17 cellular contexts compared by ENCODE assay signal in genomic region chr4:16745009-16745408, GRCh38.
A peak's percentile ranks its signal among the peaks of the same experiment; 100 is the strongest.
DNase-seq lines count a peak whose midpoint lies in the region; ATAC-seq, FAIRE-seq and TF ChIP-seq lines count a peak whose summit lies in the region.
"Had no signal": no experiment of that assay in that cellular context is flagged by ENCODE, and none has a peak within 500 bp of the region (broad histone marks: within the 10 kb centered on the region; RNA-seq: fewer than 3 reads in every experiment).

No MANE protein-coding gene starts in this region.

- DNase-seq in Daoy (ENCODE audit: low read depth), result peak; percentile 19
- DNase-seq in RWPE2 (ENCODE audit: low spot score), result no peak
- peak; percentile 73 for DNase-seq in fibroblast of pulmonary artery (ENCODE audit: low read depth)
- peak; percentile 18 for DNase-seq in neural progenitor cell (ENCODE audit: low spot score)
- DNase-seq in iPS-NIHi7 (ENCODE audit: extremely low spot score), result no peak
- DNase-seq in putamen (ENCODE audit: low spot score), result no peak
- DNase-seq in urothelium cell line (ENCODE audit: low spot score), result no peak
- DNase-seq in GM12892 (ENCODE audit: insufficient read length), result no peak
- DNase-seq: activated naive CD8-positive, alpha-beta T cell treated with anti-CD3 and anti-CD28 coated beads, Interleukin-2, amount 50 U/mL, for 24 hours; effector CD8-positive, alpha-beta T cell; hippocampal formation; NCI-H1105 treated with DMSO at 0.1 percent for 48 hours; NCI-H524; stimulated activated CD4-positive, alpha-beta T cell treated with anti-CD3 and anti-CD28 coated beads, Interleukin-4, amount 100 ng/mL, for 24 hours; stimulated activated naive CD8-positive, alpha-beta T cell treated with anti-CD3 and anti-CD28 coated beads, Interleukin-15, amount 100 ng/mL, for 72 hours had no signal

- H3K36me3 ChIP-seq in RWPE2 (ENCODE audit: low read depth) (no peaks in the 10 kb centered on the region), neural progenitor cell (no peaks in the 10 kb centered on the region)

- peak; percentile 46; the same call in 1 of the 3 replicates for ATAC-seq in RWPE2 (ENCODE audit: low read depth)
- ATAC-seq: activated naive CD8-positive, alpha-beta T cell treated with anti-CD3 and anti-CD28 coated beads, Interleukin-2, amount 50 U/mL, for 24 hours; HCT116; stimulated activated naive CD8-positive, alpha-beta T cell treated with anti-CD3 and anti-CD28 coated beads, Interleukin-15, amount 100 ng/mL, for 72 hours had no signal

- H3K4me3 Mint-ChIP-seq in neural progenitor cell, result no peak overlapping the region
- H3K4me3 Mint-ChIP-seq: activated naive CD8-positive, alpha-beta T cell treated with anti-CD3 and anti-CD28 coated beads, Interleukin-2, amount 50 U/mL, for 24 hours; stimulated activated naive CD8-positive, alpha-beta T cell treated with anti-CD3 and anti-CD28 coated beads, Interleukin-15, amount 100 ng/mL, for 72 hours had no signal

- H3K4me1 ChIP-seq in RWPE2 (ENCODE audit: insufficient read depth, poor library complexity, severe bottlenecking) (no peaks in the 10 kb centered on the region), neural progenitor cell (no peaks in the 10 kb centered on the region)

- H3K27ac ChIP-seq in RWPE2 (ENCODE audit: poor library complexity, severe bottlenecking) (no peak overlapping the region), neural progenitor cell (no peak overlapping the region)
- H3K27ac ChIP-seq: C4-2B had no signal

- H3K4me1 Mint-ChIP-seq in neural progenitor cell, result peaks cover 27% of the 10 kb centered on the region
- H3K4me1 Mint-ChIP-seq: activated naive CD8-positive, alpha-beta T cell treated with anti-CD3 and anti-CD28 coated beads, Interleukin-2, amount 50 U/mL, for 24 hours; stimulated activated naive CD8-positive, alpha-beta T cell treated with anti-CD3 and anti-CD28 coated beads, Interleukin-15, amount 100 ng/mL, for 72 hours had no signal

- no peak overlapping the region for H2AFZ ChIP-seq in neural progenitor cell (replicated peaks)

- H3F3A ChIP-seq in neural progenitor cell (ENCODE audit: low read depth), result no peaks in the 10 kb centered on the region

- H3K79me2 ChIP-seq in neural progenitor cell (ENCODE audit: low read depth), result no peaks in the 10 kb centered on the region

- H3K9me3 ChIP-seq in RWPE2 (ENCODE audit: severe bottlenecking) (no peaks in the 10 kb centered on the region), neural progenitor cell (ENCODE audit: low read depth) (no peaks in the 10 kb centered on the region)

- no peaks in the 10 kb centered on the region for H3K27me3 ChIP-seq in RWPE2 (ENCODE audit: insufficient read depth, poor library complexity, severe bottlenecking)
- no peaks in the 10 kb centered on the region for H3K27me3 ChIP-seq in neural progenitor cell

- no peaks in the 10 kb centered on the region for H4K20me1 ChIP-seq in neural progenitor cell (ENCODE audit: low read depth)

- no peak for TF ChIP-seq CTCF in RWPE2 (IDR thresholded peaks at IDR 0.05; ENCODE audit: poor library complexity, severe bottlenecking)
- TF ChIP-seq CTCF in fibroblast of pulmonary artery (IDR thresholded peaks at IDR 0.05; ENCODE audit: low read length, missing control alignments), result no peak
- TF ChIP-seq CTCF in neural progenitor cell (IDR thresholded peaks at IDR 0.05), result no peak

- no peaks in the 10 kb centered on the region for H3K36me3 Mint-ChIP-seq in neural progenitor cell

- no peak for FAIRE-seq in urothelium cell line (lab: Jason Lieb, UNC)
- FAIRE-seq in GM12892 (lab: Jason Lieb, UNC), result no peak

- no peak overlapping the region for H3K9ac ChIP-seq in neural progenitor cell

- H3K27ac Mint-ChIP-seq in neural progenitor cell, result no peak overlapping the region
- H3K27ac Mint-ChIP-seq: activated naive CD8-positive, alpha-beta T cell treated with anti-CD3 and anti-CD28 coated beads, Interleukin-2, amount 50 U/mL, for 24 hours; stimulated activated naive CD8-positive, alpha-beta T cell treated with anti-CD3 and anti-CD28 coated beads, Interleukin-15, amount 100 ng/mL, for 72 hours had no signal

- TF ChIP-seq POLR2A in GM12892 (IDR thresholded peaks at IDR 0.05; ENCODE audit: low read depth, low read length), result no peak

- H3K4me2 ChIP-seq in neural progenitor cell, result no peak overlapping the region

- H3K4me3 ChIP-seq in RWPE2 (ENCODE audit: severe bottlenecking), result no peak overlapping the region
- H3K4me3 ChIP-seq in fibroblast of pulmonary artery (replicated peaks; ENCODE audit: low read depth, low read length), result no peak overlapping the region
- H3K4me3 ChIP-seq in neural progenitor cell, result no peak overlapping the region

- peaks cover 1% of the 10 kb centered on the region for H3K9me3 Mint-ChIP-seq in neural progenitor cell
- H3K9me3 Mint-ChIP-seq: activated naive CD8-positive, alpha-beta T cell treated with anti-CD3 and anti-CD28 coated beads, Interleukin-2, amount 50 U/mL, for 24 hours; stimulated activated naive CD8-positive, alpha-beta T cell treated with anti-CD3 and anti-CD28 coated beads, Interleukin-15, amount 100 ng/mL, for 72 hours had no signal

- no peaks in the 10 kb centered on the region for H3K27me3 Mint-ChIP-seq in neural progenitor cell (ENCODE audit: insufficient read depth, low read depth)
- H3K27me3 Mint-ChIP-seq: activated naive CD8-positive, alpha-beta T cell treated with anti-CD3 and anti-CD28 coated beads, Interleukin-2, amount 50 U/mL, for 24 hours; stimulated activated naive CD8-positive, alpha-beta T cell treated with anti-CD3 and anti-CD28 coated beads, Interleukin-15, amount 100 ng/mL, for 72 hours had no signal

Comparison
In these comparisons a context has a peak if more than half of its experiments do, and no peak if none do; other contexts are left out.
1. DNase-seq: peak in Daoy (single experiment), fibroblast of pulmonary artery (single experiment) and neural progenitor cell (single experiment); none in RWPE2 (single experiment), iPS-NIHi7 (single experiment), putamen (single experiment), urothelium cell line (single experiment) and GM12892 (single experiment).